10 cellular contexts compared by ENCODE assay signal in genomic region chr3:177491301-177492031, GRCh38.
DNase-seq lines count a peak whose midpoint lies in the region; ATAC-seq, FAIRE-seq and TF ChIP-seq lines count a peak whose summit lies in the region.
"Had no signal": no experiment of that assay in that cellular context is flagged by ENCODE, and none has a peak within 500 bp of the region (broad histone marks: within the 10 kb centered on the region; RNA-seq: fewer than 3 reads in every experiment).

No MANE protein-coding gene starts in this region.

- H3K27ac Mint-ChIP-seq in HFFc6 (no peak overlapping the region), natural killer cell (no peak overlapping the region)
- H3K27ac Mint-ChIP-seq: memory B cell had no signal

- in situ Hi-C loops in HAP-1 (cut with MboI; ENCODE audit: low sequenced_read_pairs), result no loop called here

- H3K36me3 Mint-ChIP-seq in HFFc6 (ENCODE audit: low read depth), result no peaks in the 10 kb centered on the region
- no peaks in the 10 kb centered on the region for H3K36me3 Mint-ChIP-seq in natural killer cell
- H3K36me3 Mint-ChIP-seq: memory B cell had no signal

- ATAC-seq in RWPE2 (ENCODE audit: low read depth) (peak; percentile 35; the same call in 1 of the 3 replicates), HG03354 (IDR thresholded peaks at IDR 0.05; ENCODE audit: poor library complexity, severe bottlenecking, unreplicated experiment) (no peak), natural killer cell (no peak)

- H3K27me3 ChIP-seq in RWPE2 (ENCODE audit: insufficient read depth, poor library complexity, severe bottlenecking) (no peaks in the 10 kb centered on the region), HAP-1 (ENCODE audit: low read depth) (no peaks in the 10 kb centered on the region)
- H3K27me3 ChIP-seq: SJSA1 had no signal

- H3K4me1 Mint-ChIP-seq in HFFc6 (ENCODE audit: low read depth), result peaks cover 19% of the 10 kb centered on the region
- H3K4me1 Mint-ChIP-seq in natural killer cell, result peaks cover 13 to 15% of the 10 kb centered on the region in 2 donors
- H3K4me1 Mint-ChIP-seq: memory B cell had no signal

- TF ChIP-seq CTCF in RWPE2 (IDR thresholded peaks at IDR 0.05; ENCODE audit: poor library complexity, severe bottlenecking), result no peak
- no peak for TF ChIP-seq CTCF in HFFc6 (IDR thresholded peaks at IDR 0.05)
- no peak for TF ChIP-seq CTCF in natural killer cell (IDR thresholded peaks at IDR 0.05)

- H3K4me3 Mint-ChIP-seq in HFFc6 (no peak overlapping the region), natural killer cell (no peak overlapping the region)
- H3K4me3 Mint-ChIP-seq: memory B cell had no signal

- no peaks in the 10 kb centered on the region for H3K4me1 ChIP-seq in RWPE2 (ENCODE audit: insufficient read depth, poor library complexity, severe bottlenecking)
- H3K4me1 ChIP-seq in HAP-1, result no peaks in the 10 kb centered on the region
- H3K4me1 ChIP-seq: SJSA1 had no signal

- H3K27ac ChIP-seq in RWPE2 (ENCODE audit: poor library complexity, severe bottlenecking), result no peak overlapping the region
- H3K27ac ChIP-seq: SJSA1 had no signal

- H3K4me3 ChIP-seq in RWPE2 (ENCODE audit: severe bottlenecking) (no peak overlapping the region), HAP-1 (no peak overlapping the region)
- H3K4me3 ChIP-seq: SJSA1 had no signal

- H3K27me3 Mint-ChIP-seq in HFFc6 (ENCODE audit: insufficient read depth), result peaks cover 3% of the 10 kb centered on the region; the same call in 1 of the 2 replicates
- H3K27me3 Mint-ChIP-seq in natural killer cell (ENCODE audit: low read depth in 2 of 2), result no peaks in the 10 kb centered on the region
- H3K27me3 Mint-ChIP-seq: memory B cell had no signal

- H3K36me3 ChIP-seq in RWPE2 (ENCODE audit: low read depth) (no peaks in the 10 kb centered on the region), HAP-1 (replicated peaks) (no peaks in the 10 kb centered on the region)
- H3K36me3 ChIP-seq: SJSA1 had no signal

- DNase-seq in EL (peak; percentile 54), RWPE2 (ENCODE audit: low spot score) (no peak), frontal cortex (ENCODE audit: low spot score in 2 of 2) (peak; percentile 28 to 37), occipital lobe (lab: John Stamatoyannopoulos, UW) (peak; percentile 55), HFFc6 (no peak), natural killer cell (no peak), HAP-1 (ENCODE audit: low spot score in 2 of 2) (no peak)

- intact Hi-C loops in natural killer cell (cut with micrococcal nuclease), result no loop called here

- FAIRE-seq in frontal cortex (lab: Jason Lieb, UNC), result no peak

- H3K9me3 Mint-ChIP-seq in HFFc6 (no peaks in the 10 kb centered on the region), natural killer cell (no peaks in the 10 kb centered on the region)
- H3K9me3 Mint-ChIP-seq: memory B cell had no signal

- no peaks in the 10 kb centered on the region for H3K9me3 ChIP-seq in RWPE2 (ENCODE audit: severe bottlenecking)
- no peaks in the 10 kb centered on the region for H3K9me3 ChIP-seq in HAP-1
- H3K9me3 ChIP-seq: SJSA1 had no signal

Comparison
In these comparisons a context has a peak if more than half of its experiments do, and no peak if none do; other contexts are left out.
1. DNase-seq: peak in EL (single experiment), frontal cortex (2 of 2) and occipital lobe (single experiment); none in RWPE2 (single experiment), HFFc6 (single experiment), natural killer cell (single experiment) and HAP-1 (0 of 2).